Comparison of ENCODE assay signal across 24 cellular contexts in genomic region chr2:8267103-8267502, GRCh38.
"Had no signal": no experiment of that assay in that cellular context is flagged by ENCODE, and none has a peak within 500 bp of the region (broad histone marks: within the 10 kb centered on the region; RNA-seq: fewer than 3 reads in every experiment).

No MANE protein-coding gene starts in this region.

- H3K36me3 Mint-ChIP-seq: activated CD4-positive, alpha-beta memory T cell treated with anti-CD3 and anti-CD28 coated beads for 36 hours; activated naive CD4-positive, alpha-beta T cell treated with anti-CD3 and anti-CD28 coated beads, Interleukin-2, amount 50 U/mL, for 72 hours had no signal

- H3K27me3 ChIP-seq: ascending aorta, body of pancreas had no signal

- H3K9me3 ChIP-seq: ascending aorta, body of pancreas had no signal

- H3K27me3 Mint-ChIP-seq: activated CD4-positive, alpha-beta memory T cell treated with anti-CD3 and anti-CD28 coated beads for 36 hours; activated CD4-positive, alpha-beta T cell treated with anti-CD3 and anti-CD28 coated beads, Interleukin-2, amount 10 ng/mL, durations not matched to agents 7 days and 5 days; T-helper 17 cell had no signal

- H3K4me3 Mint-ChIP-seq: activated CD4-positive, alpha-beta memory T cell treated with anti-CD3 and anti-CD28 coated beads for 36 hours; activated CD4-positive, alpha-beta T cell treated with anti-CD3 and anti-CD28 coated beads, Interleukin-2, amount 10 ng/mL, durations not matched to agents 7 days and 5 days; activated naive CD8-positive, alpha-beta T cell treated with anti-CD3 and anti-CD28 coated beads, Interleukin-2, amount 50 U/mL, for 24 hours; activated T-cell treated with anti-CD3 and anti-CD28 coated beads, Interleukin-2, amount 50 U/mL, for 4 hours; T-helper 17 cell had no signal

- H3K27ac ChIP-seq: ascending aorta, body of pancreas, PC-9, VCaP had no signal

- H2AFZ ChIP-seq: PC-9 had no signal

- H3K4me2 ChIP-seq: PC-9 had no signal

- ATAC-seq: activated naive CD4-positive, alpha-beta T cell treated with anti-CD3 and anti-CD28 coated beads, Interleukin-2, amount 50 U/mL, for 72 hours; activated naive CD8-positive, alpha-beta T cell treated with anti-CD3 and anti-CD28 coated beads, Interleukin-2, amount 50 U/mL, for 24 hours; activated T-cell treated with anti-CD3 and anti-CD28 coated beads, Interleukin-2, amount 50 U/mL, for 4 hours; body of pancreas; T-helper 17 cell had no signal

- H3K27ac Mint-ChIP-seq: activated CD4-positive, alpha-beta memory T cell treated with anti-CD3 and anti-CD28 coated beads for 36 hours; activated CD4-positive, alpha-beta T cell treated with anti-CD3 and anti-CD28 coated beads, Interleukin-2, amount 10 ng/mL, durations not matched to agents 7 days and 5 days; activated naive CD4-positive, alpha-beta T cell treated with anti-CD3 and anti-CD28 coated beads, Interleukin-2, amount 50 U/mL, for 72 hours; activated naive CD8-positive, alpha-beta T cell treated with anti-CD3 and anti-CD28 coated beads, Interleukin-2, amount 50 U/mL, for 24 hours; T-helper 17 cell had no signal

- DNase-seq: activated CD4-positive, alpha-beta memory T cell treated with anti-CD3 and anti-CD28 coated beads for 36 hours; activated CD4-positive, alpha-beta T cell treated with anti-CD3 and anti-CD28 coated beads, Interleukin-2, amount 10 ng/mL, durations not matched to agents 7 days and 5 days; activated CD4-positive, CD25-positive, alpha-beta regulatory T cell; activated CD8-positive, alpha-beta memory T cell treated with anti-CD3 and anti-CD28 coated beads for 24 hours; activated effector memory CD4-positive, alpha-beta T cell treated with anti-CD3 and anti-CD28 coated beads, Interleukin-2, amount 50 U/mL, for 16 hours; activated naive CD4-positive, alpha-beta T cell treated with Interleukin-2 at 50 U/mL for 16 hours; activated naive CD8-positive, alpha-beta T cell treated with anti-CD3 and anti-CD28 coated beads, Interleukin-2, amount 50 U/mL, for 24 hours; activated T-cell treated with anti-CD3 and anti-CD28 coated beads, Interleukin-2, amount 50 U/mL, for 4 hours; amniotic stem cell; body of pancreas; central memory CD4-positive, alpha-beta T cell; Kasumi-1; NCI-H1092; NCI-H1417; NCI-H2029; NCI-H524; NCI-H82; PC-9; SHP77 treated with DMSO at 0.1 percent for 48 hours; T-helper 17 cell; T-helper 9 cell had no signal

- H3K4me1 ChIP-seq: body of pancreas had no signal

- H3K4me3 ChIP-seq: ascending aorta, body of pancreas, PC-9 had no signal

- H3K9me3 Mint-ChIP-seq: activated CD4-positive, alpha-beta memory T cell treated with anti-CD3 and anti-CD28 coated beads for 36 hours; activated naive CD8-positive, alpha-beta T cell treated with anti-CD3 and anti-CD28 coated beads, Interleukin-2, amount 50 U/mL, for 24 hours; activated T-cell treated with anti-CD3 and anti-CD28 coated beads, Interleukin-2, amount 50 U/mL, for 4 hours had no signal

- H3K4me1 Mint-ChIP-seq: activated CD4-positive, alpha-beta T cell treated with anti-CD3 and anti-CD28 coated beads, Interleukin-2, amount 10 ng/mL, durations not matched to agents 7 days and 5 days; activated naive CD8-positive, alpha-beta T cell treated with anti-CD3 and anti-CD28 coated beads, Interleukin-2, amount 50 U/mL, for 24 hours had no signal

- H3K36me3 ChIP-seq: ascending aorta had no signal
